In genomic region chr2:112703684-112704083, GRCh38 we compare ENCODE assay signal across 20 cellular contexts. TPM values are rescaled to one million over a fixed set of nuclear protein-coding genes. Genes with fewer than 3 reads are reported as not detected.
DNase-seq lines count a peak whose midpoint lies in the region; ATAC-seq and TF ChIP-seq lines count a peak whose summit lies in the region.
"Had no signal": no experiment of that assay in that cellular context is flagged by ENCODE, and none has a peak within 500 bp of the region (broad histone marks: within the 10 kb centered on the region; RNA-seq: fewer than 3 reads in every experiment).

No MANE protein-coding gene starts in this region.

- peaks cover 16% of the 10 kb centered on the region for H3K27me3 Mint-ChIP-seq in activated CD8-positive, alpha-beta memory T cell treated with anti-CD3 and anti-CD28 coated beads, Interleukin-2, amount 10 ng/mL, durations not matched to agents 7 days and 5 days
- H3K27me3 Mint-ChIP-seq in osteocyte (ENCODE audit: unreplicated experiment), result peaks cover 44% of the 10 kb centered on the region
- H3K27me3 Mint-ChIP-seq: B cell had no signal

- H3K36me3 ChIP-seq in colonic mucosa, result no peaks in the 10 kb centered on the region
- no peaks in the 10 kb centered on the region for H3K36me3 ChIP-seq in mucosa of descending colon (ENCODE audit: low read depth)
- H3K36me3 ChIP-seq: BLaER1 treated with 17β-estradiol and CSF1 and Interleukin-3, amounts not matched to agents 10 nM and 100 nM had no signal

- H3K9me3 Mint-ChIP-seq in activated CD8-positive, alpha-beta memory T cell treated with anti-CD3 and anti-CD28 coated beads, Interleukin-2, amount 10 ng/mL, durations not matched to agents 7 days and 5 days (ENCODE audit: low read depth), result no peaks in the 10 kb centered on the region
- H3K9me3 Mint-ChIP-seq in osteocyte (ENCODE audit: unreplicated experiment), result no peaks in the 10 kb centered on the region
- H3K9me3 Mint-ChIP-seq: CD4-positive, alpha-beta T cell; CD8-positive, alpha-beta T cell had no signal

- H3K27ac Mint-ChIP-seq in activated CD8-positive, alpha-beta memory T cell treated with anti-CD3 and anti-CD28 coated beads, Interleukin-2, amount 10 ng/mL, durations not matched to agents 7 days and 5 days, result no peak overlapping the region
- H3K27ac Mint-ChIP-seq in osteocyte (ENCODE audit: unreplicated experiment), result no peak overlapping the region
- H3K27ac Mint-ChIP-seq: B cell; CD4-positive, alpha-beta T cell; CD8-positive, alpha-beta T cell had no signal

- no peak overlapping the region for H3K9ac ChIP-seq in colonic mucosa (ENCODE audit: low read depth in 2 of 2, low read length in 2 of 2)
- H3K9ac ChIP-seq: BLaER1 treated with 17β-estradiol and CSF1 and Interleukin-3, amounts not matched to agents 10 nM and 100 nM had no signal

- peak; percentile 7 for DNase-seq in activated CD8-positive, alpha-beta memory T cell treated with anti-CD3 and anti-CD28 coated beads, Interleukin-2, amount 10 ng/mL, durations not matched to agents 7 days and 5 days
- DNase-seq in activated CD8-positive, alpha-beta memory T cell treated with anti-CD3 and anti-CD28 coated beads for 24 hours, result no peak
- DNase-seq in activated effector memory CD4-positive, alpha-beta T cell treated with anti-CD3 and anti-CD28 coated beads, Interleukin-2, amount 50 U/mL, for 16 hours, result peak; percentile 21
- DNase-seq in activated effector memory CD4-positive, alpha-beta T cell treated with Interleukin-2 at 50 U/mL for 16 hours, result no peak
- DNase-seq in osteocyte (ENCODE audit: extremely low spot score, unreplicated experiment) (peak; percentile 21), colonic mucosa (no peak), mucosa of descending colon (no peak)
- DNase-seq: AML-193; Caco-2; Calu3; CD4-positive, alpha-beta T cell; DMS79 treated with DMSO at 0.1 percent for 48 hours; GF-D8 had no signal

- TF ChIP-seq CTCF in osteocyte (IDR thresholded peaks at IDR 0.05) (no peak), colonic mucosa (IDR thresholded peaks at IDR 0.05) (no peak), mucosa of descending colon (IDR thresholded peaks at IDR 0.05) (no peak)

- CTCF ChIA-PET in activated CD8-positive, alpha-beta memory T cell treated with anti-CD3 and anti-CD28 coated beads, Interleukin-2, amount 10 ng/mL, durations not matched to agents 7 days and 5 days (lab: Charles Lee), result interaction anchor here (1.4 to 4.9 kb wide), 2 partner anchors 11 to 13 kb away, joined by 5 to 21 read pairs; no protein-coding TSS in a partner anchor

- peaks cover 2% of the 10 kb centered on the region for H3K36me3 Mint-ChIP-seq in activated CD8-positive, alpha-beta memory T cell treated with anti-CD3 and anti-CD28 coated beads, Interleukin-2, amount 10 ng/mL, durations not matched to agents 7 days and 5 days
- H3K36me3 Mint-ChIP-seq in osteocyte (ENCODE audit: unreplicated experiment), result no peaks in the 10 kb centered on the region
- H3K36me3 Mint-ChIP-seq: CD8-positive, alpha-beta T cell had no signal

- H3K4me3 ChIP-seq in colonic mucosa (no peak overlapping the region), mucosa of descending colon (no peak overlapping the region)
- H3K4me3 ChIP-seq: A549; BLaER1 treated with 17β-estradiol and CSF1 and Interleukin-3, amounts not matched to agents 10 nM and 100 nM had no signal

- no peaks in the 10 kb centered on the region for H3K27me3 ChIP-seq in colonic mucosa
- H3K27me3 ChIP-seq: BLaER1 treated with 17β-estradiol and CSF1 and Interleukin-3, amounts not matched to agents 10 nM and 100 nM had no signal

- no peaks in the 10 kb centered on the region for H3K9me3 ChIP-seq in colonic mucosa
- no peaks in the 10 kb centered on the region for H3K9me3 ChIP-seq in mucosa of descending colon
- H3K9me3 ChIP-seq: A549; BLaER1 treated with 17β-estradiol and CSF1 and Interleukin-3, amounts not matched to agents 10 nM and 100 nM; Caco-2 had no signal

- H3K4me1 Mint-ChIP-seq in activated CD8-positive, alpha-beta memory T cell treated with anti-CD3 and anti-CD28 coated beads, Interleukin-2, amount 10 ng/mL, durations not matched to agents 7 days and 5 days, result peaks cover 55% of the 10 kb centered on the region
- no peaks in the 10 kb centered on the region for H3K4me1 Mint-ChIP-seq in osteocyte (ENCODE audit: unreplicated experiment)

- no peaks in the 10 kb centered on the region for H3K4me1 ChIP-seq in colonic mucosa
- no peaks in the 10 kb centered on the region for H3K4me1 ChIP-seq in mucosa of descending colon (ENCODE audit: low read depth)
- H3K4me1 ChIP-seq: A549 had no signal

- no peak overlapping the region for H3K4me3 Mint-ChIP-seq in activated CD8-positive, alpha-beta memory T cell treated with anti-CD3 and anti-CD28 coated beads, Interleukin-2, amount 10 ng/mL, durations not matched to agents 7 days and 5 days
- no peak overlapping the region for H3K4me3 Mint-ChIP-seq in osteocyte (ENCODE audit: unreplicated experiment)
- H3K4me3 Mint-ChIP-seq: B cell; CD4-positive, alpha-beta T cell; CD8-positive, alpha-beta T cell had no signal

- ATAC-seq in activated CD8-positive, alpha-beta memory T cell treated with anti-CD3 and anti-CD28 coated beads, Interleukin-2, amount 10 ng/mL, durations not matched to agents 7 days and 5 days, result no peak
- no peak for ATAC-seq in mucosa of descending colon
- ATAC-seq: A549; CD8-positive, alpha-beta T cell had no signal

- H3K27ac ChIP-seq in colonic mucosa, result no peak overlapping the region
- H3K27ac ChIP-seq: 22Rv1; A549; BLaER1 treated with 17β-estradiol and CSF1 and Interleukin-3, amounts not matched to agents 10 nM and 100 nM; C4-2B had no signal

- intact Hi-C loops in colonic mucosa (cut with DNase I), result no loop called here
- intact Hi-C loops in mucosa of descending colon (cut with DNase I, micrococcal nuclease), result no loop called here

RNA-seq across cellular contexts. Expression of gene NT5DC4, which starts 17.1 kb away (rescaled TPM):
- total RNA-seq in activated CD8-positive, alpha-beta memory T cell treated with anti-CD3 and anti-CD28 coated beads, Interleukin-2, amount 10 ng/mL, durations not matched to agents 7 days and 5 days, result not detected
- total RNA-seq in osteocyte (not detected in 2 replicates), colonic mucosa (not detected), mucosa of descending colon (not detected)
- total RNA-seq: A172; CD4-positive, alpha-beta T cell; CD8-positive, alpha-beta T cell had no signal

RNA-seq across cellular contexts. Expression of gene SLC20A1, which starts 57.9 kb away (rescaled TPM):
- 100 to 1,000 TPM; 134 to 146 TPM for total RNA-seq in activated CD8-positive, alpha-beta memory T cell treated with anti-CD3 and anti-CD28 coated beads, Interleukin-2, amount 10 ng/mL, durations not matched to agents 7 days and 5 days
- total RNA-seq in osteocyte (77.6 and 80.4 TPM in 2 replicates), colonic mucosa (100 to 1,000 TPM in 1 of 2 donors, 10 to 100 TPM in 1; 50.9 to 119 TPM), mucosa of descending colon (100 to 1,000 TPM in 1 of 3 donors, 10 to 100 TPM in 2; 64.3 to 128 (median 80.6) TPM)

Comparison
In these comparisons a context has a peak if more than half of its experiments do, and no peak if none do; other contexts are left out.
1. DNase-seq: peak in activated CD8-positive, alpha-beta memory T cell treated with anti-CD3 and anti-CD28 coated beads, Interleukin-2, amount 10 ng/mL, durations not matched to agents 7 days and 5 days (single experiment), activated effector memory CD4-positive, alpha-beta T cell treated with anti-CD3 and anti-CD28 coated beads, Interleukin-2, amount 50 U/mL, for 16 hours (single experiment) and osteocyte (single experiment); none in activated CD8-positive, alpha-beta memory T cell treated with anti-CD3 and anti-CD28 coated beads for 24 hours (single experiment), activated effector memory CD4-positive, alpha-beta T cell treated with Interleukin-2 at 50 U/mL for 16 hours (single experiment), colonic mucosa (single experiment) and mucosa of descending colon (0 of 3).